In the genomic region with DNA sequence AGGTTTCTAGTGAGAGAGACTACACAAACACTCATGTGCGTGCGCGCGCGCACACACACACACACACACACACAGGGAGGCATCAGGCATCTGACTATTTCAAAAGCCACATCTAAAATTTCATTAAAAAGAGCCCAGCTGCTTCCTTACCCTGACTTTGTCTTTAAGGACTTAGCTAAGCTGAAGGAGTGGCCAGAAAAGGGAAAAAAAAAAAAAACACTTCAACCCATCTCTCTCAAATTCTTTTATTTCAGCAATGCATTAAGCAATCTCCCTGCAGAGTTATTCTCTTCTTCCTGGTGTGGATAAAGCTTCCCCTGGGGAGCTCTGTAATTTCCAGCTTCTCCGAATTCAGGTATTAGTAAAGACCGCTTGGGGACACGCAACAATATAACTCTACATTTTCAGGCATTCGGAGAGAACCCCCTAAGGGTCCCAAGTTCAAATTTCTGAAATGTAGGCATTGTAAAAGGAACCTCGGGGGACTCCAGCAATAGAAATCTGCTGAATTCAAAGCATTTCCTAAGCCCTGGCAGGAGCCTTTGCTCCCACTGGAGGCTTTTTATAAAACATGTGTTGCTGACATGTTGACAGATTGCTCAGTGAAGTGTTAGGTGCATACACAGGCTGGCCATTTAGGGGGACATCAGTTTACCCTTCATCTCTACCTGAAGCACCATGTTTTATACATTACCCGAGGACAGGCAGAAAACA, we compare ENCODE assay signal across 10 cellular contexts.
DNase-seq lines count a peak whose midpoint lies in the region; ATAC-seq and TF ChIP-seq lines count a peak whose summit lies in the region.
"Had no signal": no experiment of that assay in that cellular context is flagged by ENCODE, and none has a peak within 500 bp of the region (broad histone marks: within the 10 kb centered on the region; RNA-seq: fewer than 3 reads in every experiment).

No MANE protein-coding gene starts in this region.

- no peak overlapping the region for H3K4me3 Mint-ChIP-seq in GM23338
- H3K4me3 Mint-ChIP-seq in HFFc6, result no peak overlapping the region

- no peaks in the 10 kb centered on the region; the same call in 2 of the 3 replicates for H3K9me3 Mint-ChIP-seq in GM23338
- no peaks in the 10 kb centered on the region; the same call in 1 of the 2 replicates for H3K9me3 Mint-ChIP-seq in HFFc6

- no peak for TF ChIP-seq EP300 in gastroesophageal sphincter (IDR thresholded peaks at IDR 0.05)

- H2AFZ ChIP-seq in GM23338, result no peak overlapping the region
- H2AFZ ChIP-seq in PC-9, result no peak overlapping the region

- no peaks in the 10 kb centered on the region for H3K27me3 ChIP-seq in GM23338 (ENCODE audit: insufficient read depth)
- no peaks in the 10 kb centered on the region for H3K27me3 ChIP-seq in gastroesophageal sphincter
- no peaks in the 10 kb centered on the region for H3K27me3 ChIP-seq in gastrocnemius medialis
- H3K27me3 ChIP-seq in PC-9 (ENCODE audit: insufficient read depth, low read depth), result no peaks in the 10 kb centered on the region

- DNase-seq in GM23338 (ENCODE audit: low spot score) (peak; percentile 21), gastrocnemius medialis (peak in 1 of 2 donors; percentile 21), PC-9 (no peak), HFFc6 (no peak)
- no peak for DNase-seq in activated T-cell treated with anti-CD3 and anti-CD28 coated beads, Interleukin-2, amount 50 U/mL, for 48 hours
- DNase-seq: NCI-H1930, occipital lobe had no signal

- H3K36me3 Mint-ChIP-seq in GM23338 (ENCODE audit: low read depth), result no peaks in the 10 kb centered on the region
- H3K36me3 Mint-ChIP-seq in HFFc6 (ENCODE audit: low read depth), result no peaks in the 10 kb centered on the region

- no TSS peak for BruUV-seq in PC-9 (replicated peaks; lab: Mats Ljungman, UMichigan)

- no peaks in the 10 kb centered on the region; the same call in 1 of the 2 replicates for H4K20me1 ChIP-seq in GM23338 (replicated peaks; ENCODE audit: insufficient read depth)
- H4K20me1 ChIP-seq in PC-9 (ENCODE audit: insufficient read depth), result no peaks in the 10 kb centered on the region

- H3F3A ChIP-seq in GM23338 (replicated peaks; ENCODE audit: low read depth) (no peaks in the 10 kb centered on the region), PC-9 (ENCODE audit: insufficient read depth, low read depth) (no peaks in the 10 kb centered on the region)

- ATAC-seq in GM23338 (peak; percentile 67), gastroesophageal sphincter (peak; percentile 53), gastrocnemius medialis (peak; percentile 41 to 77), GM19397 (IDR thresholded peaks at IDR 0.05; ENCODE audit: unreplicated experiment) (no peak)

- H3K4me1 Mint-ChIP-seq in GM23338 (peaks cover 28% of the 10 kb centered on the region), HFFc6 (ENCODE audit: low read depth) (peaks cover 24% of the 10 kb centered on the region)

- POLR2A ChIA-PET in PC-9 (lab: Charles Lee; ENCODE audit: unreplicated experiment), result no interaction called here

- peaks cover 6% of the 10 kb centered on the region for H3K27me3 Mint-ChIP-seq in GM23338 (ENCODE audit: insufficient read depth, low read depth, poor library complexity)
- peaks cover 1% of the 10 kb centered on the region; the same call in 1 of the 2 replicates for H3K27me3 Mint-ChIP-seq in HFFc6 (ENCODE audit: insufficient read depth)

- CTCF ChIA-PET in PC-9 (lab: Charles Lee), result no interaction called here

- H3K4me1 ChIP-seq in GM23338 (ENCODE audit: insufficient read depth) (peaks cover 59% of the 10 kb centered on the region), gastroesophageal sphincter (peaks cover 0 to 56% (median 7%) of the 10 kb centered on the region in 3 donors), gastrocnemius medialis (peaks cover 19 to 26% of the 10 kb centered on the region in 2 donors), PC-9 (replicated peaks; ENCODE audit: insufficient read depth) (no peaks in the 10 kb centered on the region)

- H3K4me2 ChIP-seq in GM23338 (peak overlapping the region; percentile 62; the same call in 1 of the 2 replicates), PC-9 (no peak overlapping the region)

- H3K27ac ChIP-seq in GM23338 (ENCODE audit: low read depth) (peak overlapping the region; percentile 28), gastroesophageal sphincter (peak overlapping the region in 2 of 4 donors; percentile 33 to 34), gastrocnemius medialis (peak overlapping the region in 3 of 4 donors; percentile 8 to 48 (median 48)), PC-9 (no peak overlapping the region)

- H3K27ac Mint-ChIP-seq in GM23338 (no peak overlapping the region), HFFc6 (no peak overlapping the region)

- in situ Hi-C loops in gastrocnemius medialis (cut with MboI; ENCODE audit: low sequenced_read_pairs in 4 of 4), result no loop called here

- H3K36me3 ChIP-seq in GM23338 (ENCODE audit: insufficient read depth) (no peaks in the 10 kb centered on the region), gastroesophageal sphincter (no peaks in the 10 kb centered on the region), gastrocnemius medialis (no peaks in the 10 kb centered on the region), PC-9 (ENCODE audit: low read depth) (no peaks in the 10 kb centered on the region)

- 63 to 88% methylated on average over 5 to 11 of the region's 11 CpGs for WGBS in gastroesophageal sphincter (ENCODE audit: low coverage in 1 of 2), 2 donors

- H3K9me3 ChIP-seq in gastroesophageal sphincter (no peaks in the 10 kb centered on the region), gastrocnemius medialis (no peaks in the 10 kb centered on the region), PC-9 (ENCODE audit: insufficient read depth, low read depth) (no peaks in the 10 kb centered on the region)

- intact Hi-C loops in gastrocnemius medialis (cut with DNase I; ENCODE audit: low total_unique reads), result no loop called here
- intact Hi-C loops in PC-9 (cut with micrococcal nuclease; ENCODE audit: unreplicated experiment), result no loop called here

- TF ChIP-seq POLR2A in gastroesophageal sphincter (IDR thresholded peaks at IDR 0.05) (no peak), gastrocnemius medialis (IDR thresholded peaks at IDR 0.05) (no peak)

- TF ChIP-seq CTCF in GM23338 (conservative IDR thresholded peaks at IDR 0.05; ENCODE audit: low read depth in 2 of 2), result no peak
- TF ChIP-seq CTCF in gastroesophageal sphincter (IDR thresholded peaks at IDR 0.05), result no peak
- TF ChIP-seq CTCF in gastrocnemius medialis (IDR thresholded peaks at IDR 0.05 in 4 of 5, conservative IDR thresholded peaks at IDR 0.05 in 1 of 5), result no peak
- no peak for TF ChIP-seq CTCF in PC-9 (conservative IDR thresholded peaks at IDR 0.05)
- TF ChIP-seq CTCF in HFFc6 (IDR thresholded peaks at IDR 0.05), result no peak

- H3K9me2 ChIP-seq in GM23338 (ENCODE audit: insufficient read depth), result no peaks in the 10 kb centered on the region
- no peaks in the 10 kb centered on the region for H3K9me2 ChIP-seq in PC-9 (ENCODE audit: insufficient read depth)

- H3K79me2 ChIP-seq in GM23338 (replicated peaks; ENCODE audit: insufficient read depth) (no peaks in the 10 kb centered on the region), PC-9 (ENCODE audit: low read depth) (no peaks in the 10 kb centered on the region)

- H3K4me3 ChIP-seq in GM23338 (no peak overlapping the region), gastroesophageal sphincter (no peak overlapping the region), gastrocnemius medialis (peak overlapping the region in 2 of 4 donors; percentile 1 to 24), PC-9 (no peak overlapping the region)

TF ChIP-seq in GM23338, 12 proteins besides CTCF, POLR2A, EP300 and RAD21 (continues in another document):
- TF ChIP-seq CREB1 (CRISPR knock-in tag; IDR thresholded peaks at IDR 0.05; ENCODE audit: low read depth), result no peak
- TF ChIP-seq, protein P1, sequence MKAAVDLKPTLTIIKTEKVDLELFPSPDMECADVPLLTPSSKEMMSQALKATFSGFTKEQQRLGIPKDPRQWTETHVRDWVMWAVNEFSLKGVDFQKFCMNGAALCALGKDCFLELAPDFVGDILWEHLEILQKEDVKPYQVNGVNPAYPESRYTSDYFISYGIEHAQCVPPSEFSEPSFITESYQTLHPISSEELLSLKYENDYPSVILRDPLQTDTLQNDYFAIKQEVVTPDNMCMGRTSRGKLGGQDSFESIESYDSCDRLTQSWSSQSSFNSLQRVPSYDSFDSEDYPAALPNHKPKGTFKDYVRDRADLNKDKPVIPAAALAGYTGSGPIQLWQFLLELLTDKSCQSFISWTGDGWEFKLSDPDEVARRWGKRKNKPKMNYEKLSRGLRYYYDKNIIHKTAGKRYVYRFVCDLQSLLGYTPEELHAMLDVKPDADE (IDR thresholded peaks at IDR 0.05), result no peak
- TF ChIP-seq ZNF114 (CRISPR knock-in tag; IDR thresholded peaks at IDR 0.05), result no peak

TF ChIP-seq in PFSK-1, 5 proteins besides CTCF, POLR2A, EP300 and RAD21:
- TF ChIP-seq TAF1 (IDR thresholded peaks at IDR 0.05; ENCODE audit: borderline replicate concordance, insufficient read depth, low read length), result no peak
- peak; percentile 33 for TF ChIP-seq POLR2AphosphoS5 (IDR thresholded peaks at IDR 0.05; ENCODE audit: low read depth, low read length)
